Comparison of ENCODE assay signal across 1 cellular context in the genomic region with DNA sequence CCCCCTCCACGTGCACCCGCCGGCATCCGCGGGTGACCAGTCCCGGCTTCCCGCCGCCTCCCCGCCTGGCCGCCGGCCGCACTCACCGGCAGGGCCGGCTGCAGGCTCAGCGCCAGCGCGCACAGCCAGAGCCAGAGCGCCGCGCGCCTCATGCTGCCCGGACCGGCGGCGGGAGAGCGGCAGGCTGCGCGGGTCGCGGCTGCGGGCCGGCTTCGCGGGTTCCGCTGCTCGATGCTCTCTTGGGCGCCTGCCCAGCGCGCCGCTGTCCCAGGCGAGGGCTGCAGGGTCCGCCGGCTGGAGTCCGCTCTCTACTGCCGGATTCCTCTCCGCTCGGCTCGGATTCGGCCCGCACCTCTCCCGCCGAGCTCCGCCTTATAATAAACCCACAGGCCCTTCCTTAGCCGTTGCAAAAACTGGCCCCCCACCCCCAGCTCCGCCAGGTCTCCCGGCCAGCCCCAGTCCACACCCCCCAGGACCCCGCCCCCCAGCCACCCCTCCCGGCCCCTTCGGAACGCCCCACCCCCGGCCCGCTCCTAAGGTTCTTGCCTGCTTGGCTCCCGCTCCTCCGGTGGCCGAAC.
TF ChIP-seq lines count a peak whose summit lies in the region.

A gene with protein sequence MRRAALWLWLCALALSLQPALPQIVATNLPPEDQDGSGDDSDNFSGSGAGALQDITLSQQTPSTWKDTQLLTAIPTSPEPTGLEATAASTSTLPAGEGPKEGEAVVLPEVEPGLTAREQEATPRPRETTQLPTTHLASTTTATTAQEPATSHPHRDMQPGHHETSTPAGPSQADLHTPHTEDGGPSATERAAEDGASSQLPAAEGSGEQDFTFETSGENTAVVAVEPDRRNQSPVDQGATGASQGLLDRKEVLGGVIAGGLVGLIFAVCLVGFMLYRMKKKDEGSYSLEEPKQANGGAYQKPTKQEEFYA (minus strand): TSS at position 415 of the 578 bp plus-strand sequence. CDS start 263 bp downstream, at position 152.

TF ChIP-seq in endothelial cell of umbilical vein, 7 proteins besides CTCF, POLR2A, EP300 and RAD21 (continued from another document):
- no peak for TF ChIP-seq GATA2 (IDR thresholded peaks at IDR 0.05; ENCODE audit: insufficient read depth, insufficient read length, low read depth, low read length)
- TF ChIP-seq MYC (IDR thresholded peaks at IDR 0.05; ENCODE audit: low read depth, low read length), result no peak
TF ChIP-seq in endothelial cell of umbilical vein: peak in this region for 0.
